ENCODE assay signal across 17 cellular contexts in the genomic region with DNA sequence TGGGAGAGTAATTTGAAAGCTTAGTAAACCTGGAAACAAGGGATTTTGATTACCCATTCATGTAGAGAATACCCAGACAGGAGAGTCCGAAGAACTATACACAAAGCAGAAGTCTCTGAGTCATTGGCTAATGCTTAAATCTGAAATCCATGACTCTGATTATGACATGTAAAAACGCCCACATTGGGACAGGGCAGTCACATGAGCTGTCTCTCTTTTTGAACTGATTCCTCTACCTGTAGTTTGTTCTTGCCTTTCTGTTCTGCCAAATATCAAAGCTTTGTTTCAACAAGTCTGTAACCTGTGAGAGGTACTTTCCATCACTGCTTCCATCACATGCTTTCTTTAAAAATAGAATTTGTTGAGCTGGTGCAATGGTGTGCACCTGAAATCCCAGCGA. TPM values are rescaled to one million over a fixed set of nuclear protein-coding genes. Genes with fewer than 3 reads are reported as not detected.
DNase-seq lines count a peak whose midpoint lies in the region; ATAC-seq and TF ChIP-seq lines count a peak whose summit lies in the region.
"Had no signal": no experiment of that assay in that cellular context is flagged by ENCODE, and none has a peak within 500 bp of the region (broad histone marks: within the 10 kb centered on the region; RNA-seq: fewer than 3 reads in every experiment).

No MANE protein-coding gene starts in this region.

- no peaks in the 10 kb centered on the region for H3F3A ChIP-seq in PC-3 (ENCODE audit: low read length, unreplicated experiment)

- H3K9ac ChIP-seq in adipocyte (ENCODE audit: low read length) (no peak overlapping the region), PC-3 (ENCODE audit: low read length) (no peak overlapping the region)

- CTCF ChIA-PET in PC-3 (lab: Charles Lee), result no interaction called here

- H3K9me3 ChIP-seq in adipocyte (ENCODE audit: control insufficient read depth, low read length) (no peaks in the 10 kb centered on the region), left lung (no peaks in the 10 kb centered on the region), PC-3 (ENCODE audit: low read length) (no peaks in the 10 kb centered on the region)
- H3K9me3 ChIP-seq: stomach had no signal

- H3K27ac ChIP-seq in left lung (no peak overlapping the region), PC-3 (ENCODE audit: low read length) (no peak overlapping the region)
- H3K27ac ChIP-seq: VCaP had no signal

- peak; percentile 63 for ATAC-seq in GM19351 (IDR thresholded peaks at IDR 0.05; ENCODE audit: unreplicated experiment)
- ATAC-seq in left lung, result peak; percentile 31
- ATAC-seq in HG03439 (IDR thresholded peaks at IDR 0.05; ENCODE audit: unreplicated experiment), result no peak
- ATAC-seq in PC-3, result no peak
- no peak for ATAC-seq in HG03521 (IDR thresholded peaks at IDR 0.05; ENCODE audit: unreplicated experiment)
- ATAC-seq: left cardiac atrium had no signal

- POLR2A ChIA-PET in PC-3 (lab: Charles Lee; ENCODE audit: unreplicated experiment), result no interaction called here

- no peak overlapping the region for H2AFZ ChIP-seq in PC-3 (ENCODE audit: low read length)

- H3K36me3 ChIP-seq in adipocyte (ENCODE audit: control insufficient read depth, insufficient read depth, low read length, severe bottlenecking) (no peaks in the 10 kb centered on the region), left lung (no peaks in the 10 kb centered on the region), PC-3 (ENCODE audit: low read depth, low read length) (no peaks in the 10 kb centered on the region)
- H3K36me3 ChIP-seq: stomach had no signal

- H3K4me1 ChIP-seq in adipocyte (ENCODE audit: control insufficient read depth, insufficient read depth, low read length), result peaks cover 19% of the 10 kb centered on the region
- peaks cover 0 to 5% of the 10 kb centered on the region in 2 donors for H3K4me1 ChIP-seq in left lung
- no peaks in the 10 kb centered on the region for H3K4me1 ChIP-seq in PC-3 (ENCODE audit: insufficient read depth, low read length)

- TF ChIP-seq CTCF in left lung (IDR thresholded peaks at IDR 0.05) (no peak), PC-3 (conservative IDR thresholded peaks at IDR 0.05; ENCODE audit: low read depth, low read length) (no peak)

- no peak overlapping the region for H3K4me3 ChIP-seq in adipocyte (ENCODE audit: low read length)
- no peak overlapping the region for H3K4me3 ChIP-seq in left lung
- no peak overlapping the region for H3K4me3 ChIP-seq in PC-3 (ENCODE audit: low read length)
- H3K4me3 ChIP-seq: stomach had no signal

- H3K27me3 ChIP-seq in adipocyte (replicated peaks; ENCODE audit: control insufficient read depth, insufficient read depth, low read length) (no peaks in the 10 kb centered on the region), left lung (peaks cover 0 to 33% of the 10 kb centered on the region in 2 donors), PC-3 (ENCODE audit: low read length) (no peaks in the 10 kb centered on the region)

- intact Hi-C loops in left lung (cut with DNase I), result no loop called here
- intact Hi-C loops in PC-3 (cut with micrococcal nuclease), result no loop called here

- BruUV-seq in PC-3 (replicated peaks; lab: Mats Ljungman, UMichigan), result no TSS peak

- no peaks in the 10 kb centered on the region for H3K9me2 ChIP-seq in PC-3 (replicated peaks; ENCODE audit: low read length)

- DNase-seq in COLO829 (ENCODE audit: low spot score), result peak; percentile 32
- peak; percentile 42 for DNase-seq in adipocyte (ENCODE audit: low read depth)
- DNase-seq in left lung, result no peak
- DNase-seq in SIG-M5 (lab: John Stamatoyannopoulos, UW), result no peak
- no peak for DNase-seq in PC-3
- DNase-seq: activated gamma-delta T cell, COR-L47, hypothalamus, left cardiac atrium, NCI-H1694 treated with DMSO at 0.1 percent for 48 hours, NCI-H446 treated with DMSO at 0.1 percent for 48 hours, OCI-M1, stomach had no signal

- H3K4me2 ChIP-seq in PC-3 (ENCODE audit: low read length), result no peak overlapping the region

- no peaks in the 10 kb centered on the region for H3K79me2 ChIP-seq in PC-3 (ENCODE audit: low read length)

- no peaks in the 10 kb centered on the region for H4K20me1 ChIP-seq in PC-3 (ENCODE audit: low read length)

RNA-seq across cellular contexts. Expression of a gene that starts 4.3 kb away (rescaled TPM):
- 100 to 1,000 TPM; 236 to 290 TPM for total RNA-seq in left lung
- total RNA-seq in PC-3 (2014; rRNA removed), result 0.04 TPM in 1 of 2 replicates, not detected in the other

RNA-seq across cellular contexts. Expression of a gene that starts 56.8 kb away (rescaled TPM):
- total RNA-seq in left lung (10 to 100 TPM; 47.4 to 47.7 TPM), PC-3 (2014; rRNA removed) (284 and 306 TPM in 2 replicates)

Comparison
In these comparisons a context has a peak if more than half of its experiments do, and no peak if none do; other contexts are left out.
1. DNase-seq: peak in COLO829 (single experiment) and adipocyte (single experiment); none in left lung (0 of 2), SIG-M5 (single experiment) and PC-3 (single experiment).
2. ATAC-seq: peak in GM19351 (single experiment) and left lung (single experiment); none in HG03439 (single experiment), PC-3 (single experiment) and HG03521 (single experiment).
3. RNA of a gene that starts 4.3 kb away (total RNA-seq): 236 to 290 TPM in left lung; 0.04 TPM in PC-3; every median in the first group is over 100 times any median in the second.